ENCODE assay signal across 28 cellular contexts in genomic region chr12:106819991-106820390, GRCh38. TPM values are rescaled to one million over a fixed set of nuclear protein-coding genes. Genes with fewer than 3 reads are reported as not detected.
DNase-seq lines count a peak whose midpoint lies in the region; ATAC-seq, FAIRE-seq and TF ChIP-seq lines count a peak whose summit lies in the region.
"Had no signal": no experiment of that assay in that cellular context is flagged by ENCODE, and none has a peak within 500 bp of the region (broad histone marks: within the 10 kb centered on the region; RNA-seq: fewer than 3 reads in every experiment).

No MANE protein-coding gene starts in this region.

- 62% methylated on average over 1 of the region's 1 CpG for WGBS in GM12878 (ENCODE audit: insufficient coverage, insufficient replicate concordance, low lambda C conversion rate, missing lambda C conversion rate)

- CTCF ChIA-PET in GM12878 (lab: Yijun Ruan, JAX): interaction anchor here (1.4 kb wide), 1 partner anchor 99 kb away, joined by 3 read pairs; no protein-coding TSS in a partner anchor

- H4K20me1 ChIP-seq in GM12878 (ENCODE audit: control insufficient read depth, insufficient read depth): no peaks in the 10 kb centered on the region; the same call in 1 of the 2 replicates
- H4K20me1 ChIP-seq: BLaER1 had no signal

- peaks cover 57% of the 10 kb centered on the region for H3K36me3 Mint-ChIP-seq in activated T-helper 17 cell treated with anti-CD3 and anti-CD28 coated beads, Interleukin-2, amount 50 U/mL, for 72 hours (ENCODE audit: low read depth)
- H3K36me3 Mint-ChIP-seq in progenitor cell of endocrine pancreas (ENCODE audit: insufficient read depth): peaks cover 22% of the 10 kb centered on the region
- peaks cover 28% of the 10 kb centered on the region for H3K36me3 Mint-ChIP-seq in activated T-helper 2 cell treated with anti-CD3 and anti-CD28 coated beads, Interferon-gamma antibody, Interleukin-2, Interleukin-4, amounts not matched to agents 10 μg/mL and 5 μg/mL and 100 μg/mL, durations not matched to agents 14 hours and 24 hours and 36 hours (ENCODE audit: low read depth)

- H3K27ac ChIP-seq in GM12878 (ENCODE audit: control insufficient read depth, insufficient read depth): no peak overlapping the region
- H3K27ac ChIP-seq: BLaER1 had no signal

- ATAC-seq in activated T-helper 17 cell treated with anti-CD3 and anti-CD28 coated beads, Interleukin-2, amount 50 U/mL, for 72 hours (replicated peaks): no peak
- no peak for ATAC-seq in GM12878

- no peaks in the 10 kb centered on the region for H3K27me3 ChIP-seq in GM12878 (replicated peaks in 1 of 2; ENCODE audit: control insufficient read depth in 2 of 2, insufficient read depth in 2 of 2, low read length in 1 of 2)
- H3K27me3 ChIP-seq: BE2C, BLaER1 had no signal

- no peak for TF ChIP-seq EP300 in GM12878 (IDR thresholded peaks at IDR 0.05; ENCODE audit: borderline replicate concordance in 1 of 2, control insufficient read depth in 1 of 2, low read depth in 2 of 2, low read length in 2 of 2)

- no peak overlapping the region for H3K4me3 ChIP-seq in GM12878
- H3K4me3 ChIP-seq: BLaER1 had no signal

- SMC1A ChIA-PET in GM12878 (lab: Charles Lee; ENCODE audit: uncharacterized antibody, unreplicated experiment): interaction anchor here (1.7 kb wide), 1 partner anchor 20 kb away, joined by 4 read pairs; no protein-coding TSS in a partner anchor

- TF ChIP-seq CTCF in GM12878 (IDR thresholded peaks at IDR 0.05 in 2 of 3, conservative IDR thresholded peaks at IDR 0.05 in 1 of 3; ENCODE audit: control insufficient read depth in 2 of 3, extremely low read depth in 1 of 3, insufficient read depth in 1 of 3, low read depth in 3 of 3, low read length in 3 of 3) (no peak), progenitor cell of endocrine pancreas (IDR thresholded peaks at IDR 0.05; ENCODE audit: unreplicated experiment) (no peak)

- peaks cover 16% of the 10 kb centered on the region for H3K4me1 Mint-ChIP-seq in activated T-helper 17 cell treated with anti-CD3 and anti-CD28 coated beads, Interleukin-2, amount 50 U/mL, for 72 hours
- no peaks in the 10 kb centered on the region for H3K4me1 Mint-ChIP-seq in progenitor cell of endocrine pancreas (ENCODE audit: low read depth)
- H3K4me1 Mint-ChIP-seq in activated T-helper 2 cell treated with anti-CD3 and anti-CD28 coated beads, Interferon-gamma antibody, Interleukin-2, Interleukin-4, amounts not matched to agents 10 μg/mL and 5 μg/mL and 100 μg/mL, durations not matched to agents 14 hours and 24 hours and 36 hours (ENCODE audit: low read depth): no peaks in the 10 kb centered on the region
- H3K4me1 Mint-ChIP-seq: CD14-positive monocyte had no signal

- intact Hi-C loops in GM12878 (cut with micrococcal nuclease; ENCODE audit: unreplicated experiment): no loop called here
- intact Hi-C loops in activated T-helper 2 cell treated with anti-CD3 and anti-CD28 coated beads, Interferon-gamma antibody, Interleukin-2, Interleukin-4, amounts not matched to agents 10 μg/mL and 5 μg/mL and 100 μg/mL, durations not matched to agents 14 hours and 24 hours and 36 hours (cut with micrococcal nuclease): no loop called here

- H3K36me3 ChIP-seq in GM12878 (ENCODE audit: control insufficient read depth in 2 of 2, insufficient read depth in 2 of 2, low read length in 1 of 2): peaks cover under 1 to 5% of the 10 kb centered on the region in 2 experiments; a peak in 3 of 4 replicates
- H3K36me3 ChIP-seq: BE2C had no signal

- no peak overlapping the region for H2AFZ ChIP-seq in GM12878 (ENCODE audit: control insufficient read depth, low read depth, low read length)

- TF ChIP-seq POLR2A in GM12878 (IDR thresholded peaks at IDR 0.05; ENCODE audit: low read depth, low read length): no peak

- no peaks in the 10 kb centered on the region for H3K27me3 Mint-ChIP-seq in activated T-helper 17 cell treated with anti-CD3 and anti-CD28 coated beads, Interleukin-2, amount 50 U/mL, for 72 hours
- no peaks in the 10 kb centered on the region for H3K27me3 Mint-ChIP-seq in progenitor cell of endocrine pancreas
- no peaks in the 10 kb centered on the region for H3K27me3 Mint-ChIP-seq in activated T-helper 2 cell treated with anti-CD3 and anti-CD28 coated beads, Interferon-gamma antibody, Interleukin-2, Interleukin-4, amounts not matched to agents 10 μg/mL and 5 μg/mL and 100 μg/mL, durations not matched to agents 14 hours and 24 hours and 36 hours (ENCODE audit: low read depth)
- H3K27me3 Mint-ChIP-seq: CD4-positive, alpha-beta memory T cell; CD4-positive, CD25-positive, alpha-beta regulatory T cell; CD8-positive, alpha-beta memory T cell had no signal

- TF ChIP-seq RAD21 in GM12878 (IDR thresholded peaks at IDR 0.05; ENCODE audit: insufficient read depth, low read depth, low read length): no peak

- H3K9me3 ChIP-seq in GM12878 (replicated peaks; ENCODE audit: control insufficient read depth, insufficient read depth, low read length): no peaks in the 10 kb centered on the region
- H3K9me3 ChIP-seq: BE2C, BLaER1 had no signal

- H3K4me1 ChIP-seq in GM12878 (ENCODE audit: control insufficient read depth, insufficient read depth, low read length): no peaks in the 10 kb centered on the region
- H3K4me1 ChIP-seq: BE2C, BLaER1 had no signal

- POLR2A ChIA-PET in GM12878 (lab: Charles Lee): no interaction called here

- FAIRE-seq in GM12878 (lab: Jason Lieb, UNC) (no peak), islet of Langerhans (lab: Jason Lieb, UNC) (peak; percentile 13)
- FAIRE-seq: A204.1, GM12891, GM19239 had no signal

- H3K79me2 ChIP-seq in GM12878 (ENCODE audit: control insufficient read depth, insufficient read depth, low read length): no peaks in the 10 kb centered on the region

- H3K9me3 Mint-ChIP-seq in activated T-helper 17 cell treated with anti-CD3 and anti-CD28 coated beads, Interleukin-2, amount 50 U/mL, for 72 hours: no peaks in the 10 kb centered on the region
- H3K9me3 Mint-ChIP-seq in progenitor cell of endocrine pancreas (ENCODE audit: low read depth): peaks cover 4% of the 10 kb centered on the region
- no peaks in the 10 kb centered on the region for H3K9me3 Mint-ChIP-seq in activated T-helper 2 cell treated with anti-CD3 and anti-CD28 coated beads, Interferon-gamma antibody, Interleukin-2, Interleukin-4, amounts not matched to agents 10 μg/mL and 5 μg/mL and 100 μg/mL, durations not matched to agents 14 hours and 24 hours and 36 hours
- H3K9me3 Mint-ChIP-seq: CD14-positive monocyte; CD4-positive, CD25-positive, alpha-beta regulatory T cell; CD8-positive, alpha-beta memory T cell had no signal

- no peak for DNase-seq in GM12878 (ENCODE audit: low read depth, low spot score)
- DNase-seq in progenitor cell of endocrine pancreas (ENCODE audit: low spot score, unreplicated experiment): no peak
- no peak for DNase-seq in T1000 (lab: John Stamatoyannopoulos, UW)
- DNase-seq in NCI-H2029 treated with DMSO at 0.1 percent for 48 hours (lab: John Stamatoyannopoulos, UW): no peak
- DNase-seq in activated T-helper 2 cell treated with anti-CD3 and anti-CD28 coated beads, Interferon-gamma antibody, Interleukin-2, Interleukin-4, amounts not matched to agents 10 μg/mL and 5 μg/mL and 100 μg/mL, durations not matched to agents 14 hours and 24 hours and 36 hours (ENCODE audit: low spot score): no peak
- DNase-seq in NCI-H2227 treated with DMSO at 0.1 percent for 48 hours (lab: John Stamatoyannopoulos, UW): no peak
- DNase-seq: 8988T; ACHN; BE2C; C1 segment of cervical spinal cord; CD4-positive, alpha-beta memory T cell; CD4-positive, CD25-positive, alpha-beta regulatory T cell; CD8-positive, alpha-beta memory T cell; COR-L47; DMS 273 treated with DMSO at 0.1 percent for 48 hours; DMS153; DMS53; DMS79; DND-41; EL; GDM1 had no signal

- RAD21 ChIA-PET in GM12878 (lab: Charles Lee; ENCODE audit: unreplicated experiment): no interaction called here

- H3K9ac ChIP-seq in GM12878 (ENCODE audit: control insufficient read depth, insufficient read depth, low read length): no peak overlapping the region
- H3K9ac ChIP-seq: BLaER1 had no signal

- H3K4me3 Mint-ChIP-seq in activated T-helper 17 cell treated with anti-CD3 and anti-CD28 coated beads, Interleukin-2, amount 50 U/mL, for 72 hours: no peak overlapping the region
- no peak overlapping the region for H3K4me3 Mint-ChIP-seq in progenitor cell of endocrine pancreas (ENCODE audit: low read depth)
- no peak overlapping the region for H3K4me3 Mint-ChIP-seq in activated T-helper 2 cell treated with anti-CD3 and anti-CD28 coated beads, Interferon-gamma antibody, Interleukin-2, Interleukin-4, amounts not matched to agents 10 μg/mL and 5 μg/mL and 100 μg/mL, durations not matched to agents 14 hours and 24 hours and 36 hours (ENCODE audit: low read depth)
- H3K4me3 Mint-ChIP-seq: CD14-positive monocyte; CD4-positive, alpha-beta memory T cell; CD4-positive, CD25-positive, alpha-beta regulatory T cell; CD8-positive, alpha-beta memory T cell had no signal

- no TSS peak for BruUV-seq in GM12878 (replicated peaks; lab: Mats Ljungman, UMichigan)

- H3K4me2 ChIP-seq in GM12878 (ENCODE audit: control insufficient read depth, insufficient read depth): no peak overlapping the region
- H3K4me2 ChIP-seq: BLaER1 had no signal

- H3K27ac Mint-ChIP-seq in activated T-helper 17 cell treated with anti-CD3 and anti-CD28 coated beads, Interleukin-2, amount 50 U/mL, for 72 hours: peak overlapping the region; percentile 58
- H3K27ac Mint-ChIP-seq in progenitor cell of endocrine pancreas: peak overlapping the region; percentile 13
- H3K27ac Mint-ChIP-seq in activated T-helper 2 cell treated with anti-CD3 and anti-CD28 coated beads, Interferon-gamma antibody, Interleukin-2, Interleukin-4, amounts not matched to agents 10 μg/mL and 5 μg/mL and 100 μg/mL, durations not matched to agents 14 hours and 24 hours and 36 hours: no peak overlapping the region
- H3K27ac Mint-ChIP-seq: CD14-positive monocyte; CD4-positive, CD25-positive, alpha-beta regulatory T cell had no signal

- in situ Hi-C loops in GM12878 (cut with MboI): no loop called here

RNA-seq across cellular contexts. Expression of gene RIC8B, which starts 45.5 kb away (rescaled TPM):
- 10 to 100 TPM; 14.9 to 15.9 TPM for total RNA-seq in activated T-helper 17 cell treated with anti-CD3 and anti-CD28 coated beads, Interleukin-2, amount 50 U/mL, for 72 hours
- total RNA-seq in GM12878 (2013; cell fraction: nucleolus; rRNA removed): 35.1 and 36.6 TPM in 2 replicates
- 6.1 and 8.0 TPM in 2 replicates for total RNA-seq in GM12878 (2014; rRNA removed)
- total RNA-seq in GM12878 (2014; rRNA removed; fragmentation: Illumina TruSeq; extraction: Trizol): 7.3 and 9.0 TPM in 2 replicates
- total RNA-seq in GM12878 (2021): 9.6 and 10.4 TPM in 2 replicates
- polyA plus RNA-seq in GM12878 (2011; ENCODE audit: low read depth): 2.9 TPM
- polyA plus RNA-seq in GM12878 (2011; rRNA removed): 10.8 and 13.7 TPM in 2 replicates
- polyA plus RNA-seq in GM12878 (2011; cell fraction: cytosol; rRNA removed): 4.7 and 5.1 TPM in 2 replicates
- polyA plus RNA-seq in GM12878 (2011; cell fraction: nucleus; rRNA removed): 15.8 and 20.5 TPM in 2 replicates
- polyA plus RNA-seq in GM12878 (2012): 3.2 and 4.3 TPM in 2 replicates
- 7.0 and 8.6 TPM in 2 replicates for polyA plus RNA-seq in GM12878 (2014; fragmentation: Illumina TruSeq; extraction: Trizol)
- 1 to 10 TPM; 2.3 to 2.4 TPM for polyA plus RNA-seq in GM12878 (2014; fragmentation: Nextera tagmentation; extraction: Ambion mirVana)
- polyA plus RNA-seq in GM12878 (2014; rRNA removed): 3.9 and 6.2 TPM in 2 replicates
- polyA plus RNA-seq in GM12878 (2016; fragmentation: Nextera tagmentation; extraction: Ambion mirVana): 1 to 10 TPM; 5.9 to 6.3 TPM
- polyA minus RNA-seq in GM12878 (2011; rRNA and poly(A)+ RNA removed): 30.5 and 36.3 TPM in 2 replicates
- polyA minus RNA-seq in GM12878 (2011; cell fraction: cytosol; rRNA and poly(A)+ RNA removed): 3.6 and 5.9 TPM in 2 replicates
- polyA minus RNA-seq in GM12878 (2011; cell fraction: nucleus; rRNA and poly(A)+ RNA removed): 20.3 and 28.6 TPM in 2 replicates
- total RNA-seq in progenitor cell of endocrine pancreas: 24.7 and 28.1 TPM in 2 replicates
- total RNA-seq in activated T-helper 2 cell treated with anti-CD3 and anti-CD28 coated beads, Interferon-gamma antibody, Interleukin-2, Interleukin-4, amounts not matched to agents 10 μg/mL and 5 μg/mL and 100 μg/mL, durations not matched to agents 14 hours and 24 hours and 36 hours: 11.4 and 16.4 TPM in 2 replicates
